1 cellular context compared by ENCODE assay signal in the genomic region with DNA sequence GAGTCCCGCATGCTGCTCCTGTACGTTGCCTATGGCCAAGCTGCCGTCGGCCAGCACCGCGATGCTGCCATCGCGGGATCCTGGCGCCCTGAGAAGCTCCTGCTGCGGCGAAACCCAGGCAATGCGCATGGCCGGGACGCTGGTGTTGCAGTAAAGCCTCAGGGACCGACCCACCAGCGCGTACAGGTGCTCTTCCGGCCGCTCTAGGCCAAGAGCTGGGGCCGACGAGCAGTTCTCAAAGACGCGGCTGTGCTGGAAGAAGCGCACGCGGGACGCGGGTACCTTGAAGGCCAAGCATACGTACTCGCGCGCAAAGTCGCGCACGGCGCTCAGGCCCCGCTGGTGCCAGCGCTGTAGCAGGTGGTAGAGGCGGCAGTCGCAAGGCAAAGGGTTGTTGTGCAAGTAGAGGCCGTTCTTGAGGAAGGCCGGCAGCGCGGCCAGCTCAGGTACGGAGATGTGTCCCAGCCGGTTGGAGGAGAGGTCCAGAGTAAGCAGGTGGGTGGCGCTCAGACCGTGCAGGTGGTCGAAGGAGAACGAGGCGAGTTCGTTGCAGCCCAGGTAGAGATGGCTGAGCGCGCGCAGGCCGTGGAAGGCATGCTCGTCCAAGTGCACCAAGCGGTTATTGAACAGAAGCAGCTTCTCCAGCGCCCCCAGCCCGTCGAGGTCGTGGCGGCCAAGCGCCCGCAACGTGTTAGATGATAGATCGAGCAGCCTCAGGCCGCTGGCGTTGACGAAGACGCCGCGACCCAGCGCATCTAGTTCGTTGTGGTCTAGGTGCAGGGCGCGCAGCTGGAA.
TF ChIP-seq lines count a peak whose summit lies in the region.

No MANE protein-coding gene starts in this region.

TF ChIP-seq in WTC11, 78 proteins besides CTCF, POLR2A, EP300 and RAD21 (continued from another document and continues in another):
- TF ChIP-seq, protein P1, sequence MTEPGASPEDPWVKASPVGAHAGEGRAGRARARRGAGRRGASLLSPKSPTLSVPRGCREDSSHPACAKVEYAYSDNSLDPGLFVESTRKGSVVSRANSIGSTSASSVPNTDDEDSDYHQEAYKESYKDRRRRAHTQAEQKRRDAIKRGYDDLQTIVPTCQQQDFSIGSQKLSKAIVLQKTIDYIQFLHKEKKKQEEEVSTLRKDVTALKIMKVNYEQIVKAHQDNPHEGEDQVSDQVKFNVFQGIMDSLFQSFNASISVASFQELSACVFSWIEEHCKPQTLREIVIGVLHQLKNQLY (CRISPR knock-in tag; IDR thresholded peaks at IDR 0.05), result no peak
- TF ChIP-seq, protein P2, sequence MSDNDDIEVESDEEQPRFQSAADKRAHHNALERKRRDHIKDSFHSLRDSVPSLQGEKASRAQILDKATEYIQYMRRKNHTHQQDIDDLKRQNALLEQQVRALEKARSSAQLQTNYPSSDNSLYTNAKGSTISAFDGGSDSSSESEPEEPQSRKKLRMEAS (CRISPR knock-in tag; IDR thresholded peaks at IDR 0.05), result peak; percentile 85; the same call in 1 of the 2 replicates
- TF ChIP-seq SMAD3 (CRISPR knock-in tag; IDR thresholded peaks at IDR 0.05; ENCODE audit: borderline replicate concordance), result no peak
- TF ChIP-seq, protein P3, sequence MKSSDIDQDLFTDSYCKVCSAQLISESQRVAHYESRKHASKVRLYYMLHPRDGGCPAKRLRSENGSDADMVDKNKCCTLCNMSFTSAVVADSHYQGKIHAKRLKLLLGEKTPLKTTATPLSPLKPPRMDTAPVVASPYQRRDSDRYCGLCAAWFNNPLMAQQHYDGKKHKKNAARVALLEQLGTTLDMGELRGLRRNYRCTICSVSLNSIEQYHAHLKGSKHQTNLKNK (CRISPR knock-in tag; IDR thresholded peaks at IDR 0.05), result no peak
- TF ChIP-seq NFE2L1 (CRISPR knock-in tag; IDR thresholded peaks at IDR 0.05), result 0 out of 2 replicates have a peak, but pooled peaks have one; percentile 26
- TF ChIP-seq ESRRA (CRISPR knock-in tag; IDR thresholded peaks at IDR 0.05; ENCODE audit: borderline replicate concordance), result 0 out of 2 replicates have a peak, but pooled peaks have one; percentile 25
- no peak for TF ChIP-seq NFYB (CRISPR knock-in tag; conservative IDR thresholded peaks at IDR 0.05; ENCODE audit: low read depth)
- TF ChIP-seq FOXJ3 (CRISPR knock-in tag; IDR thresholded peaks at IDR 0.05; ENCODE audit: borderline replicate concordance), result no peak
- TF ChIP-seq KAT7 (CRISPR knock-in tag; IDR thresholded peaks at IDR 0.05; ENCODE audit: borderline replicate concordance), result no peak; the same call in 1 of the 2 replicates
- TF ChIP-seq, protein P4, sequence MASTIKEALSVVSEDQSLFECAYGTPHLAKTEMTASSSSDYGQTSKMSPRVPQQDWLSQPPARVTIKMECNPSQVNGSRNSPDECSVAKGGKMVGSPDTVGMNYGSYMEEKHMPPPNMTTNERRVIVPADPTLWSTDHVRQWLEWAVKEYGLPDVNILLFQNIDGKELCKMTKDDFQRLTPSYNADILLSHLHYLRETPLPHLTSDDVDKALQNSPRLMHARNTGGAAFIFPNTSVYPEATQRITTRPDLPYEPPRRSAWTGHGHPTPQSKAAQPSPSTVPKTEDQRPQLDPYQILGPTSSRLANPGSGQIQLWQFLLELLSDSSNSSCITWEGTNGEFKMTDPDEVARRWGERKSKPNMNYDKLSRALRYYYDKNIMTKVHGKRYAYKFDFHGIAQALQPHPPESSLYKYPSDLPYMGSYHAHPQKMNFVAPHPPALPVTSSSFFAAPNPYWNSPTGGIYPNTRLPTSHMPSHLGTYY (CRISPR knock-in tag; IDR thresholded peaks at IDR 0.05), result no peak
- no peak for TF ChIP-seq SMAD4 (CRISPR knock-in tag; IDR thresholded peaks at IDR 0.05)
- TF ChIP-seq, protein P5, sequence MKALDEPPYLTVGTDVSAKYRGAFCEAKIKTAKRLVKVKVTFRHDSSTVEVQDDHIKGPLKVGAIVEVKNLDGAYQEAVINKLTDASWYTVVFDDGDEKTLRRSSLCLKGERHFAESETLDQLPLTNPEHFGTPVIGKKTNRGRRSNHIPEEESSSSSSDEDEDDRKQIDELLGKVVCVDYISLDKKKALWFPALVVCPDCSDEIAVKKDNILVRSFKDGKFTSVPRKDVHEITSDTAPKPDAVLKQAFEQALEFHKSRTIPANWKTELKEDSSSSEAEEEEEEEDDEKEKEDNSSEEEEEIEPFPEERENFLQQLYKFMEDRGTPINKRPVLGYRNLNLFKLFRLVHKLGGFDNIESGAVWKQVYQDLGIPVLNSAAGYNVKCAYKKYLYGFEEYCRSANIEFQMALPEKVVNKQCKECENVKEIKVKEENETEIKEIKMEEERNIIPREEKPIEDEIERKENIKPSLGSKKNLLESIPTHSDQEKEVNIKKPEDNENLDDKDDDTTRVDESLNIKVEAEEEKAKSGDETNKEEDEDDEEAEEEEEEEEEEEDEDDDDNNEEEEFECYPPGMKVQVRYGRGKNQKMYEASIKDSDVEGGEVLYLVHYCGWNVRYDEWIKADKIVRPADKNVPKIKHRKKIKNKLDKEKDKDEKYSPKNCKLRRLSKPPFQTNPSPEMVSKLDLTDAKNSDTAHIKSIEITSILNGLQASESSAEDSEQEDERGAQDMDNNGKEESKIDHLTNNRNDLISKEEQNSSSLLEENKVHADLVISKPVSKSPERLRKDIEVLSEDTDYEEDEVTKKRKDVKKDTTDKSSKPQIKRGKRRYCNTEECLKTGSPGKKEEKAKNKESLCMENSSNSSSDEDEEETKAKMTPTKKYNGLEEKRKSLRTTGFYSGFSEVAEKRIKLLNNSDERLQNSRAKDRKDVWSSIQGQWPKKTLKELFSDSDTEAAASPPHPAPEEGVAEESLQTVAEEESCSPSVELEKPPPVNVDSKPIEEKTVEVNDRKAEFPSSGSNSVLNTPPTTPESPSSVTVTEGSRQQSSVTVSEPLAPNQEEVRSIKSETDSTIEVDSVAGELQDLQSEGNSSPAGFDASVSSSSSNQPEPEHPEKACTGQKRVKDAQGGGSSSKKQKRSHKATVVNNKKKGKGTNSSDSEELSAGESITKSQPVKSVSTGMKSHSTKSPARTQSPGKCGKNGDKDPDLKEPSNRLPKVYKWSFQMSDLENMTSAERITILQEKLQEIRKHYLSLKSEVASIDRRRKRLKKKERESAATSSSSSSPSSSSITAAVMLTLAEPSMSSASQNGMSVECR (CRISPR knock-in tag; IDR thresholded peaks at IDR 0.05; ENCODE audit: borderline replicate concordance), result 0 out of 2 replicates have a peak, but pooled peaks have one; percentile 57
- no peak for TF ChIP-seq CREB1 (CRISPR knock-in tag; IDR thresholded peaks at IDR 0.05)
- TF ChIP-seq, protein P6, sequence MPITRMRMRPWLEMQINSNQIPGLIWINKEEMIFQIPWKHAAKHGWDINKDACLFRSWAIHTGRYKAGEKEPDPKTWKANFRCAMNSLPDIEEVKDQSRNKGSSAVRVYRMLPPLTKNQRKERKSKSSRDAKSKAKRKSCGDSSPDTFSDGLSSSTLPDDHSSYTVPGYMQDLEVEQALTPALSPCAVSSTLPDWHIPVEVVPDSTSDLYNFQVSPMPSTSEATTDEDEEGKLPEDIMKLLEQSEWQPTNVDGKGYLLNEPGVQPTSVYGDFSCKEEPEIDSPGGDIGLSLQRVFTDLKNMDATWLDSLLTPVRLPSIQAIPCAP (CRISPR knock-in tag; IDR thresholded peaks at IDR 0.05), result no peak
- no peak for TF ChIP-seq JUN (CRISPR knock-in tag; IDR thresholded peaks at IDR 0.05)
- TF ChIP-seq, protein P7, sequence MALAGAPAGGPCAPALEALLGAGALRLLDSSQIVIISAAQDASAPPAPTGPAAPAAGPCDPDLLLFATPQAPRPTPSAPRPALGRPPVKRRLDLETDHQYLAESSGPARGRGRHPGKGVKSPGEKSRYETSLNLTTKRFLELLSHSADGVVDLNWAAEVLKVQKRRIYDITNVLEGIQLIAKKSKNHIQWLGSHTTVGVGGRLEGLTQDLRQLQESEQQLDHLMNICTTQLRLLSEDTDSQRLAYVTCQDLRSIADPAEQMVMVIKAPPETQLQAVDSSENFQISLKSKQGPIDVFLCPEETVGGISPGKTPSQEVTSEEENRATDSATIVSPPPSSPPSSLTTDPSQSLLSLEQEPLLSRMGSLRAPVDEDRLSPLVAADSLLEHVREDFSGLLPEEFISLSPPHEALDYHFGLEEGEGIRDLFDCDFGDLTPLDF (CRISPR knock-in tag; IDR thresholded peaks at IDR 0.05), result no peak
- TF ChIP-seq ZNF671 (CRISPR knock-in tag; IDR thresholded peaks at IDR 0.05), result 0 out of 2 replicates have a peak, but pooled peaks have one; percentile 39
- TF ChIP-seq SOX15 (CRISPR knock-in tag; IDR thresholded peaks at IDR 0.05), result no peak
- TF ChIP-seq IRF2 (CRISPR knock-in tag; IDR thresholded peaks at IDR 0.05; ENCODE audit: borderline replicate concordance, low read depth), result no peak; the same call in 1 of the 2 replicates
- 0 out of 2 replicates have a peak, but pooled peaks have one; percentile 19 for TF ChIP-seq FOXK1 (CRISPR knock-in tag; IDR thresholded peaks at IDR 0.05)
- TF ChIP-seq, protein P8, sequence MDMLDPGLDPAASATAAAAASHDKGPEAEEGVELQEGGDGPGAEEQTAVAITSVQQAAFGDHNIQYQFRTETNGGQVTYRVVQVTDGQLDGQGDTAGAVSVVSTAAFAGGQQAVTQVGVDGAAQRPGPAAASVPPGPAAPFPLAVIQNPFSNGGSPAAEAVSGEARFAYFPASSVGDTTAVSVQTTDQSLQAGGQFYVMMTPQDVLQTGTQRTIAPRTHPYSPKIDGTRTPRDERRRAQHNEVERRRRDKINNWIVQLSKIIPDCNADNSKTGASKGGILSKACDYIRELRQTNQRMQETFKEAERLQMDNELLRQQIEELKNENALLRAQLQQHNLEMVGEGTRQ (CRISPR knock-in tag; IDR thresholded peaks at IDR 0.05), result no peak
- no peak for TF ChIP-seq ELF4 (CRISPR knock-in tag; IDR thresholded peaks at IDR 0.05; ENCODE audit: low read depth)
- TF ChIP-seq, protein P9, sequence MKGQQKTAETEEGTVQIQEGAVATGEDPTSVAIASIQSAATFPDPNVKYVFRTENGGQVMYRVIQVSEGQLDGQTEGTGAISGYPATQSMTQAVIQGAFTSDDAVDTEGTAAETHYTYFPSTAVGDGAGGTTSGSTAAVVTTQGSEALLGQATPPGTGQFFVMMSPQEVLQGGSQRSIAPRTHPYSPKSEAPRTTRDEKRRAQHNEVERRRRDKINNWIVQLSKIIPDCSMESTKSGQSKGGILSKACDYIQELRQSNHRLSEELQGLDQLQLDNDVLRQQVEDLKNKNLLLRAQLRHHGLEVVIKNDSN (CRISPR knock-in tag; IDR thresholded peaks at IDR 0.05), result peak; percentile 14; the same call in 1 of the 2 replicates
- TF ChIP-seq, protein P10, sequence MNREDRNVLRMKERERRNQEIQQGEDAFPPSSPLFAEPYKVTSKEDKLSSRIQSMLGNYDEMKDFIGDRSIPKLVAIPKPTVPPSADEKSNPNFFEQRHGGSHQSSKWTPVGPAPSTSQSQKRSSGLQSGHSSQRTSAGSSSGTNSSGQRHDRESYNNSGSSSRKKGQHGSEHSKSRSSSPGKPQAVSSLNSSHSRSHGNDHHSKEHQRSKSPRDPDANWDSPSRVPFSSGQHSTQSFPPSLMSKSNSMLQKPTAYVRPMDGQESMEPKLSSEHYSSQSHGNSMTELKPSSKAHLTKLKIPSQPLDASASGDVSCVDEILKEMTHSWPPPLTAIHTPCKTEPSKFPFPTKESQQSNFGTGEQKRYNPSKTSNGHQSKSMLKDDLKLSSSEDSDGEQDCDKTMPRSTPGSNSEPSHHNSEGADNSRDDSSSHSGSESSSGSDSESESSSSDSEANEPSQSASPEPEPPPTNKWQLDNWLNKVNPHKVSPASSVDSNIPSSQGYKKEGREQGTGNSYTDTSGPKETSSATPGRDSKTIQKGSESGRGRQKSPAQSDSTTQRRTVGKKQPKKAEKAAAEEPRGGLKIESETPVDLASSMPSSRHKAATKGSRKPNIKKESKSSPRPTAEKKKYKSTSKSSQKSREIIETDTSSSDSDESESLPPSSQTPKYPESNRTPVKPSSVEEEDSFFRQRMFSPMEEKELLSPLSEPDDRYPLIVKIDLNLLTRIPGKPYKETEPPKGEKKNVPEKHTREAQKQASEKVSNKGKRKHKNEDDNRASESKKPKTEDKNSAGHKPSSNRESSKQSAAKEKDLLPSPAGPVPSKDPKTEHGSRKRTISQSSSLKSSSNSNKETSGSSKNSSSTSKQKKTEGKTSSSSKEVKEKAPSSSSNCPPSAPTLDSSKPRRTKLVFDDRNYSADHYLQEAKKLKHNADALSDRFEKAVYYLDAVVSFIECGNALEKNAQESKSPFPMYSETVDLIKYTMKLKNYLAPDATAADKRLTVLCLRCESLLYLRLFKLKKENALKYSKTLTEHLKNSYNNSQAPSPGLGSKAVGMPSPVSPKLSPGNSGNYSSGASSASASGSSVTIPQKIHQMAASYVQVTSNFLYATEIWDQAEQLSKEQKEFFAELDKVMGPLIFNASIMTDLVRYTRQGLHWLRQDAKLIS (CRISPR knock-in tag; IDR thresholded peaks at IDR 0.05; ENCODE audit: borderline replicate concordance), result peak; percentile 4; the same call in 1 of the 2 replicates
- TF ChIP-seq, protein P11, sequence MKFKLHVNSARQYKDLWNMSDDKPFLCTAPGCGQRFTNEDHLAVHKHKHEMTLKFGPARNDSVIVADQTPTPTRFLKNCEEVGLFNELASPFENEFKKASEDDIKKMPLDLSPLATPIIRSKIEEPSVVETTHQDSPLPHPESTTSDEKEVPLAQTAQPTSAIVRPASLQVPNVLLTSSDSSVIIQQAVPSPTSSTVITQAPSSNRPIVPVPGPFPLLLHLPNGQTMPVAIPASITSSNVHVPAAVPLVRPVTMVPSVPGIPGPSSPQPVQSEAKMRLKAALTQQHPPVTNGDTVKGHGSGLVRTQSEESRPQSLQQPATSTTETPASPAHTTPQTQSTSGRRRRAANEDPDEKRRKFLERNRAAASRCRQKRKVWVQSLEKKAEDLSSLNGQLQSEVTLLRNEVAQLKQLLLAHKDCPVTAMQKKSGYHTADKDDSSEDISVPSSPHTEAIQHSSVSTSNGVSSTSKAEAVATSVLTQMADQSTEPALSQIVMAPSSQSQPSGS (CRISPR knock-in tag; IDR thresholded peaks at IDR 0.05; ENCODE audit: borderline replicate concordance, low read depth), result no peak
- TF ChIP-seq OVOL2 (CRISPR knock-in tag; IDR thresholded peaks at IDR 0.05; ENCODE audit: borderline replicate concordance), result no peak
- TF ChIP-seq HMGA2 (CRISPR knock-in tag; IDR thresholded peaks at IDR 0.05), result no peak
- no peak for TF ChIP-seq GTF2I (CRISPR knock-in tag; conservative IDR thresholded peaks at IDR 0.05)
- TF ChIP-seq, protein P12, sequence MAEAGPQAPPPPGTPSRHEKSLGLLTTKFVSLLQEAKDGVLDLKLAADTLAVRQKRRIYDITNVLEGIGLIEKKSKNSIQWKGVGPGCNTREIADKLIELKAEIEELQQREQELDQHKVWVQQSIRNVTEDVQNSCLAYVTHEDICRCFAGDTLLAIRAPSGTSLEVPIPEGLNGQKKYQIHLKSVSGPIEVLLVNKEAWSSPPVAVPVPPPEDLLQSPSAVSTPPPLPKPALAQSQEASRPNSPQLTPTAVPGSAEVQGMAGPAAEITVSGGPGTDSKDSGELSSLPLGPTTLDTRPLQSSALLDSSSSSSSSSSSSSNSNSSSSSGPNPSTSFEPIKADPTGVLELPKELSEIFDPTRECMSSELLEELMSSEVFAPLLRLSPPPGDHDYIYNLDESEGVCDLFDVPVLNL (CRISPR knock-in tag; IDR thresholded peaks at IDR 0.05; ENCODE audit: borderline replicate concordance, low read depth), result 0 out of 2 replicates have a peak, but pooled peaks have one; percentile 3
- TF ChIP-seq ZNF232 (CRISPR knock-in tag; IDR thresholded peaks at IDR 0.05), result no peak
- TF ChIP-seq, protein P13, sequence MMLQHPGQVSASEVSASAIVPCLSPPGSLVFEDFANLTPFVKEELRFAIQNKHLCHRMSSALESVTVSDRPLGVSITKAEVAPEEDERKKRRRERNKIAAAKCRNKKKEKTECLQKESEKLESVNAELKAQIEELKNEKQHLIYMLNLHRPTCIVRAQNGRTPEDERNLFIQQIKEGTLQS (CRISPR knock-in tag; conservative IDR thresholded peaks at IDR 0.05), result no peak
- TF ChIP-seq FOXP1 (CRISPR knock-in tag; IDR thresholded peaks at IDR 0.05; ENCODE audit: borderline replicate concordance), result no peak; the same call in 1 of the 2 replicates
- TF ChIP-seq, protein P14, sequence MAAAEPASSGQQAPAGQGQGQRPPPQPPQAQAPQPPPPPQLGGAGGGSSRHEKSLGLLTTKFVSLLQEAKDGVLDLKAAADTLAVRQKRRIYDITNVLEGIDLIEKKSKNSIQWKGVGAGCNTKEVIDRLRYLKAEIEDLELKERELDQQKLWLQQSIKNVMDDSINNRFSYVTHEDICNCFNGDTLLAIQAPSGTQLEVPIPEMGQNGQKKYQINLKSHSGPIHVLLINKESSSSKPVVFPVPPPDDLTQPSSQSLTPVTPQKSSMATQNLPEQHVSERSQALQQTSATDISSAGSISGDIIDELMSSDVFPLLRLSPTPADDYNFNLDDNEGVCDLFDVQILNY (CRISPR knock-in tag; IDR thresholded peaks at IDR 0.05), result no peak
